ENCODE assay signal across 23 cellular contexts in the genomic region with DNA sequence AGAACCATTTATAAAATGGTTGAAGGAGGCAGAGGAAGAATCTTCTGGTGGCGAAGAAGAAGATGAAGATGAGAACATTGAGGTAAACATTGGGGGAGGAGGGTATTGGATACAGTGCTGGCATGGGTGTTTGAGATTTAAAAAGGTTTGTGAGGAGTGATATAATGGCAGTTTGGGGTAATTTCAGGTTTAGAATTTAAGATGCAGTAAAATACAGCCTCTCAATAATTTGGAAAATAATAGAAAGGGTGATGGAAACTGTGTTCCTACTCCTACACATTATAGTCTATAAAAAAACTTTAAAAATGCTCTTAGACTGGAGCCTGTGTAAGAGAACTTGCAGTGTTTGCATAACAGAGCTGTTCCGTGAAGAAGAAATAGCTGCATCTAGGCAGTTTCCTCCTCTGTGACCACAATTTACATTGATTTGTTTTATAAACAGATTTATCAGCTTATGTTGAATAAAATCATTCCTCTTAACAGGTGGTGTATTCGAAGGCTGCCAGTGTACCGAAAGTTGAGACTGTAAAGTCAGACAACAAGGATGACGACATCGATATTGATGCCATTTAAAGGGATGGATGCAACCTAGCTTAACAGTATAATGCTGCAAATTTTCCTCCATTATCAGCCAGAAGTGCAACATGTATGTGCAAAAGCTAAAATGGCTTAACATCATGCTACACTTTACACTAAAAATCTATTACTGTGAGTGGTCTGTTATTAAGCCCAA. TPM values are rescaled to one million over a fixed set of nuclear protein-coding genes. Genes with fewer than 3 reads are reported as not detected.
A peak's percentile ranks its signal among the peaks of the same experiment; 100 is the strongest.
DNase-seq lines count a peak whose midpoint lies in the region; ATAC-seq, FAIRE-seq and TF ChIP-seq lines count a peak whose summit lies in the region.
"Had no signal": no experiment of that assay in that cellular context is flagged by ENCODE, and none has a peak within 500 bp of the region (broad histone marks: within the 10 kb centered on the region; RNA-seq: fewer than 3 reads in every experiment).

No MANE protein-coding gene starts in this region.

- H3K4me3 ChIP-seq in A549: no peak overlapping the region
- H3K4me3 ChIP-seq in CD4-positive, alpha-beta memory T cell (ENCODE audit: low read length in 2 of 2): no peak overlapping the region
- H3K4me3 ChIP-seq: lung, upper lobe of left lung had no signal

- no peak for TF ChIP-seq POLR2A in A549 (IDR thresholded peaks at IDR 0.05; ENCODE audit: low read length)

- TF ChIP-seq EP300 in A549 (IDR thresholded peaks at IDR 0.05): no peak

- FAIRE-seq in A549 (lab: Jason Lieb, UNC) (no peak), RCC 7860 (lab: Jason Lieb, UNC) (no peak)
- FAIRE-seq: H54, keratinocyte had no signal

- peaks cover 19 to 62% (median 40%) of the 10 kb centered on the region in 4 donors for H3K4me1 Mint-ChIP-seq in CD4-positive, alpha-beta memory T cell
- H3K4me1 Mint-ChIP-seq in WTC11: peaks cover 11% of the 10 kb centered on the region
- H3K4me1 Mint-ChIP-seq in endothelial cell (ENCODE audit: unreplicated experiment): peaks cover 22% of the 10 kb centered on the region

- no peak for TF ChIP-seq RAD21 in A549 (conservative IDR thresholded peaks at IDR 0.05 in 1 of 2, IDR thresholded peaks at IDR 0.05 in 1 of 2)

- no peaks in the 10 kb centered on the region for H3K9me3 ChIP-seq in A549
- no peaks in the 10 kb centered on the region for H3K9me3 ChIP-seq in CD4-positive, alpha-beta memory T cell (ENCODE audit: control insufficient read depth in 1 of 2, low read length in 2 of 2)
- H3K9me3 ChIP-seq: upper lobe of left lung had no signal

- no peak for DNase-seq in A549 (ENCODE audit: low read depth in 1 of 2, low spot score in 1 of 2)
- DNase-seq in CD4-positive, alpha-beta memory T cell: no peak
- DNase-seq in WTC11 (ENCODE audit: low spot score): no peak
- no peak for DNase-seq in endothelial cell (ENCODE audit: low spot score)
- DNase-seq in DMS53 (lab: John Stamatoyannopoulos, UW): no peak
- DNase-seq in NCI-H2196 (lab: John Stamatoyannopoulos, UW; ENCODE audit: unreplicated experiment): no peak
- no peak for DNase-seq in GF-D8 (lab: John Stamatoyannopoulos, UW)
- DNase-seq in RCC 7860 (ENCODE audit: low spot score): no peak
- DNase-seq: activated CD4-positive, alpha-beta T cell treated with anti-CD3 and anti-CD28 coated beads for 1 hour; activated naive CD8-positive, alpha-beta T cell treated with anti-CD3 and anti-CD28 coated beads, Interleukin-2, amount 10 ng/mL, durations not matched to agents 7 days and 5 days; brain microvascular endothelial cell; Calu3; foreskin fibroblast; hippocampal formation; NCI-H1417 treated with DMSO at 0.1 percent for 48 hours; NCI-H2171 treated with DMSO at 0.1 percent for 48 hours; posterior cingulate gyrus; stimulated activated CD4-positive, alpha-beta T cell treated with anti-CD3 and anti-CD28 coated beads, Interleukin-2, amount 100 ng/mL, for 24 hours; upper lobe of left lung had no signal

- H3K36me3 ChIP-seq in CD4-positive, alpha-beta memory T cell (ENCODE audit: insufficient read depth, low read length): peaks cover 90% of the 10 kb centered on the region

- no peak overlapping the region for H3K27ac ChIP-seq in A549
- H3K27ac ChIP-seq in CD4-positive, alpha-beta memory T cell (ENCODE audit: low read depth, low read length): no peak overlapping the region
- H3K27ac ChIP-seq: brain microvascular endothelial cell, upper lobe of left lung had no signal

- intact Hi-C loops in CD4-positive, alpha-beta memory T cell (cut with micrococcal nuclease): no loop called here

- no peak for TF ChIP-seq CTCF in A549 (IDR thresholded peaks at IDR 0.05)
- TF ChIP-seq CTCF in WTC11 (IDR thresholded peaks at IDR 0.05): no peak
- no peak for TF ChIP-seq CTCF in endothelial cell (IDR thresholded peaks at IDR 0.05; ENCODE audit: unreplicated experiment)

- H3K36me3 Mint-ChIP-seq in CD4-positive, alpha-beta memory T cell: peaks cover 78 to 97% of the 10 kb centered on the region in 2 donors
- H3K36me3 Mint-ChIP-seq in WTC11 (peaks cover 93% of the 10 kb centered on the region), endothelial cell (ENCODE audit: low read depth, unreplicated experiment) (peaks cover 75% of the 10 kb centered on the region)

- peak overlapping the region in 5 of 7 donors; percentile 58 to 99 (median 71) for H3K27ac Mint-ChIP-seq in CD4-positive, alpha-beta memory T cell
- H3K27ac Mint-ChIP-seq in WTC11: 0 out of 2 replicates have a peak overlapping the region, but pooled peaks have one; percentile 20
- H3K27ac Mint-ChIP-seq in endothelial cell (ENCODE audit: unreplicated experiment): no peak overlapping the region
- H3K27ac Mint-ChIP-seq: activated naive CD8-positive, alpha-beta T cell treated with anti-CD3 and anti-CD28 coated beads, Interleukin-2, amount 10 ng/mL, durations not matched to agents 7 days and 5 days; dendritic cell treated with granulocyte-macrophage colony-stimulating factor and Interleukin-4, amounts not matched to agents 40 ng/mL and 50 ng/mL, for 4 days had no signal

- no peak overlapping the region for H3K4me2 ChIP-seq in A549

- peaks cover 22% of the 10 kb centered on the region for H3K4me1 ChIP-seq in A549
- peaks cover 39% of the 10 kb centered on the region for H3K4me1 ChIP-seq in CD4-positive, alpha-beta memory T cell (ENCODE audit: insufficient read depth, low read length)

- no peaks in the 10 kb centered on the region for H3K27me3 ChIP-seq in CD4-positive, alpha-beta memory T cell (ENCODE audit: insufficient read depth, low read length)
- H3K27me3 ChIP-seq: brain microvascular endothelial cell, upper lobe of left lung had no signal

- 91% methylated on average over 6 of the region's 6 CpGs for WGBS in A549 (ENCODE audit: missing lambda C conversion rate)

- POLR2A ChIA-PET in A549 (lab: Yijun Ruan, JAX): no interaction called here
- POLR2A ChIA-PET in CD4-positive, alpha-beta memory T cell (lab: Charles Lee; ENCODE audit: partially characterized antibody): interaction anchor here (0.9 to 1.2 kb wide), 3 partner anchors 45 to 87 kb away, joined by 3 read pairs; partner anchors contain the start of gene MARK3
- POLR2A ChIA-PET in WTC11 (lab: Charles Lee): no interaction called here

- CTCF ChIA-PET in A549 (lab: Yijun Ruan, JAX) (interaction anchor here (0.8 to 1.5 kb wide), 4 partner anchors 21 to 236 kb away, joined by 3 to 6 read pairs (median 4); no protein-coding TSS in a partner anchor), WTC11 (lab: Charles Lee) (no interaction called here)
- CTCF ChIA-PET in CD4-positive, alpha-beta memory T cell (lab: Charles Lee; ENCODE audit: partially characterized antibody): interaction anchor here (2.9 kb wide), 1 partner anchor 51 kb away, joined by 12 read pairs; no protein-coding TSS in a partner anchor

- H3K4me3 Mint-ChIP-seq in CD4-positive, alpha-beta memory T cell: peak overlapping the region in 1 of 8 donors; percentile 7
- H3K4me3 Mint-ChIP-seq in WTC11 (no peak overlapping the region), endothelial cell (ENCODE audit: unreplicated experiment) (peak overlapping the region; percentile 9)
- H3K4me3 Mint-ChIP-seq: activated naive CD8-positive, alpha-beta T cell treated with anti-CD3 and anti-CD28 coated beads, Interleukin-2, amount 10 ng/mL, durations not matched to agents 7 days and 5 days; dendritic cell treated with granulocyte-macrophage colony-stimulating factor and Interleukin-4, amounts not matched to agents 40 ng/mL and 50 ng/mL, for 4 days had no signal

- no peaks in the 10 kb centered on the region for H3K27me3 Mint-ChIP-seq in CD4-positive, alpha-beta memory T cell
- H3K27me3 Mint-ChIP-seq in WTC11 (ENCODE audit: low read depth): no peaks in the 10 kb centered on the region
- H3K27me3 Mint-ChIP-seq in endothelial cell (ENCODE audit: unreplicated experiment): peaks cover 6% of the 10 kb centered on the region
- H3K27me3 Mint-ChIP-seq: activated naive CD8-positive, alpha-beta T cell treated with anti-CD3 and anti-CD28 coated beads, Interleukin-2, amount 10 ng/mL, durations not matched to agents 7 days and 5 days; dendritic cell treated with granulocyte-macrophage colony-stimulating factor and Interleukin-4, amounts not matched to agents 40 ng/mL and 50 ng/mL, for 4 days had no signal

- H3K9me3 Mint-ChIP-seq in CD4-positive, alpha-beta memory T cell: peaks cover 0 to 8% (median 0%) of the 10 kb centered on the region in 8 donors
- H3K9me3 Mint-ChIP-seq in WTC11 (no peaks in the 10 kb centered on the region), endothelial cell (ENCODE audit: unreplicated experiment) (no peaks in the 10 kb centered on the region)
- H3K9me3 Mint-ChIP-seq: activated naive CD8-positive, alpha-beta T cell treated with anti-CD3 and anti-CD28 coated beads, Interleukin-2, amount 10 ng/mL, durations not matched to agents 7 days and 5 days; dendritic cell treated with granulocyte-macrophage colony-stimulating factor and Interleukin-4, amounts not matched to agents 40 ng/mL and 50 ng/mL, for 4 days had no signal

- ATAC-seq in A549 (no peak), WTC11 (no peak)

TF ChIP-seq in A549, 52 proteins besides CTCF, POLR2A, EP300 and RAD21:
- peak; percentile 17; the same call in 1 of the 2 replicates for TF ChIP-seq TFCP2L1 (CRISPR knock-in tag; IDR thresholded peaks at IDR 0.05)
- TF ChIP-seq CEBPB (IDR thresholded peaks at IDR 0.05): no peak
- no peak for TF ChIP-seq PHF8 (IDR thresholded peaks at IDR 0.05; ENCODE audit: borderline replicate concordance, low read depth)

TF ChIP-seq in WTC11, 78 proteins besides CTCF, POLR2A, EP300 and RAD21 (continues in another document):
- no peak for TF ChIP-seq ESRRA (CRISPR knock-in tag; IDR thresholded peaks at IDR 0.05; ENCODE audit: borderline replicate concordance)
- no peak for TF ChIP-seq IRF2 (CRISPR knock-in tag; IDR thresholded peaks at IDR 0.05; ENCODE audit: borderline replicate concordance, low read depth)

RNA-seq across cellular contexts. Expression of gene EIF5, which starts 6.6 kb away (rescaled TPM):
- polyA plus RNA-seq in A549 (2011; rRNA removed): 509 and 591 TPM in 2 replicates
- 193 and 219 TPM in 2 replicates for polyA plus RNA-seq in A549 (2012; cell fraction: cytosol; rRNA removed)
- 137 and 145 TPM in 2 replicates for polyA plus RNA-seq in A549 (2012; cell fraction: nucleus; rRNA removed)
- 276 to 288 TPM (median 281 TPM) in 3 replicates for polyA plus RNA-seq in A549 (2017; fragmentation: RNase III; extraction: RNeasy Plus Mini Kit Qiagen cat#74134 plus additional on column Dnase treatment)
- polyA minus RNA-seq in A549 (2011; rRNA and poly(A)+ RNA removed): 204 and 274 TPM in 2 replicates
- 100 to 1,000 TPM; 265 to 269 TPM for total RNA-seq in CD4-positive, alpha-beta memory T cell
- 100 to 1,000 TPM; 333 to 395 TPM for polyA plus RNA-seq in CD4-positive, alpha-beta memory T cell
- total RNA-seq in WTC11 (2021): 224 to 282 TPM (median 236 TPM) in 3 replicates
- total RNA-seq in endothelial cell (ENCODE audit: unreplicated experiment): 228 TPM

RNA-seq across cellular contexts. Expression of gene MARK3, which starts 44.6 kb away (rescaled TPM):
- polyA plus RNA-seq in A549 (2011; rRNA removed) (89.9 and 97.6 TPM in 2 replicates), A549 (2017; fragmentation: RNase III; extraction: RNeasy Plus Mini Kit Qiagen cat#74134 plus additional on column Dnase treatment) (59.7 to 66.2 TPM (median 60.4 TPM) in 3 replicates)
- polyA plus RNA-seq in A549 (2012; cell fraction: cytosol; rRNA removed): 48.8 and 54.3 TPM in 2 replicates
- polyA plus RNA-seq in A549 (2012; cell fraction: nucleus; rRNA removed): 70.3 and 84.2 TPM in 2 replicates
- polyA minus RNA-seq in A549 (2011; rRNA and poly(A)+ RNA removed): 65.6 and 74.0 TPM in 2 replicates
- total RNA-seq in CD4-positive, alpha-beta memory T cell: 100 to 1,000 TPM; 108 to 113 TPM
- 10 to 100 TPM; 18.4 to 44.7 TPM for polyA plus RNA-seq in CD4-positive, alpha-beta memory T cell
- total RNA-seq in WTC11 (2021) (82.2 to 93.7 TPM (median 83.0 TPM) in 3 replicates), endothelial cell (ENCODE audit: unreplicated experiment) (70.8 TPM)
